ENCODE assay signal across 1 cellular context in the genomic region with DNA sequence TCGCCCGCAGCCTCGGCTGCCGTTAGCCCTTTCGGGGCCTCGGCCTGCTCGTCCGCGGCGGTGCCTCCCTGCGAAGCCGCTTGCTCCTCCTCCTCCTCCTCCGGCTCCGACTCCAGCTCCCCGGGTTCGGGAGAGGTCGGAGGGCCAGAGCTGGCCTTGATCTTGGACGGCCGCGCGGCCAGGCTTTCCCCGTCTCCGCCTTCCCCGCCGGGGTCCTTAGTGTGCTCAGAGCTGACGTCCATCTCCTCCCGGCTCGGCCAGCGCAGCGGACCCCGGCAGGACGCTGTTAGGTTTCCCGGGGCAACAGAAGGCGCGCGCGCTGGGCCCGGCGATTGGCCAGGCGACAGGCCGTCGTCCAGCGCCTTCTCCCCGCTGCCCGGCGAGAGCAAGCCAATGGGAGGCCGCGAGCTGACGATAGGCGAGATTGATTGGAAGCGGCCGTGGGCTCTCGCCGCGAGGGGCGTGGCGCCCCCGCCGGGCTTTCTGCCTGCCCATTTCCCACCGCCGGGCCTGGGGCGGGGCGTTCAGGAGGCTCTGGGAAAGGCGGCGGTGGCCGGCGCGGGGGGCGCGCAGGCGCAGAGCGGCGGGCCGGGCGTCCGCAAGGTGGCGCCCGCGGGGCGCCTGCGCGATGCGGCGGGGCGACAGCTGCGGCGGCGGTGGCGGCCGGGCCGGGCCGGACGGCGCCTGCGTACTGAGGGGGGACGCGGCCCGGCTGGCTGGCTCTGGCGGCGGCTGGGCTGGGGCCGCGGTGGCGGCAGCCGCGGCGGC.
TF ChIP-seq lines count a peak whose summit lies in the region.

A gene with protein sequence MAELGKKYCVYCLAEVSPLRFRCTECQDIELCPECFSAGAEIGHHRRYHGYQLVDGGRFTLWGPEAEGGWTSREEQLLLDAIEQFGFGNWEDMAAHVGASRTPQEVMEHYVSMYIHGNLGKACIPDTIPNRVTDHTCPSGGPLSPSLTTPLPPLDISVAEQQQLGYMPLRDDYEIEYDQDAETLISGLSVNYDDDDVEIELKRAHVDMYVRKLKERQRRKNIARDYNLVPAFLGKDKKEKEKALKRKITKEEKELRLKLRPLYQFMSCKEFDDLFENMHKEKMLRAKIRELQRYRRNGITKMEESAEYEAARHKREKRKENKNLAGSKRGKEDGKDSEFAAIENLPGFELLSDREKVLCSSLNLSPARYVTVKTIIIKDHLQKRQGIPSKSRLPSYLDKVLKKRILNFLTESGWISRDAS (plus strand): TSS at position 676 of the 768 bp plus-strand sequence. CDS start 208 bp downstream, outside the sequence.

TF ChIP-seq in HepG2, 621 proteins besides CTCF, POLR2A, EP300 and RAD21 (continued from another document and continues in another):
- TF ChIP-seq, protein P1, sequence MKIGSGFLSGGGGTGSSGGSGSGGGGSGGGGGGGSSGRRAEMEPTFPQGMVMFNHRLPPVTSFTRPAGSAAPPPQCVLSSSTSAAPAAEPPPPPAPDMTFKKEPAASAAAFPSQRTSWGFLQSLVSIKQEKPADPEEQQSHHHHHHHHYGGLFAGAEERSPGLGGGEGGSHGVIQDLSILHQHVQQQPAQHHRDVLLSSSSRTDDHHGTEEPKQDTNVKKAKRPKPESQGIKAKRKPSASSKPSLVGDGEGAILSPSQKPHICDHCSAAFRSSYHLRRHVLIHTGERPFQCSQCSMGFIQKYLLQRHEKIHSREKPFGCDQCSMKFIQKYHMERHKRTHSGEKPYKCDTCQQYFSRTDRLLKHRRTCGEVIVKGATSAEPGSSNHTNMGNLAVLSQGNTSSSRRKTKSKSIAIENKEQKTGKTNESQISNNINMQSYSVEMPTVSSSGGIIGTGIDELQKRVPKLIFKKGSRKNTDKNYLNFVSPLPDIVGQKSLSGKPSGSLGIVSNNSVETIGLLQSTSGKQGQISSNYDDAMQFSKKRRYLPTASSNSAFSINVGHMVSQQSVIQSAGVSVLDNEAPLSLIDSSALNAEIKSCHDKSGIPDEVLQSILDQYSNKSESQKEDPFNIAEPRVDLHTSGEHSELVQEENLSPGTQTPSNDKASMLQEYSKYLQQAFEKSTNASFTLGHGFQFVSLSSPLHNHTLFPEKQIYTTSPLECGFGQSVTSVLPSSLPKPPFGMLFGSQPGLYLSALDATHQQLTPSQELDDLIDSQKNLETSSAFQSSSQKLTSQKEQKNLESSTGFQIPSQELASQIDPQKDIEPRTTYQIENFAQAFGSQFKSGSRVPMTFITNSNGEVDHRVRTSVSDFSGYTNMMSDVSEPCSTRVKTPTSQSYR (CRISPR knock-in tag; IDR thresholded peaks at IDR 0.05; ENCODE audit: borderline replicate concordance) = no peak
- TF ChIP-seq KDM3A (CRISPR knock-in tag; IDR thresholded peaks at IDR 0.05; ENCODE audit: low read depth) = no peak
- TF ChIP-seq, protein P2, sequence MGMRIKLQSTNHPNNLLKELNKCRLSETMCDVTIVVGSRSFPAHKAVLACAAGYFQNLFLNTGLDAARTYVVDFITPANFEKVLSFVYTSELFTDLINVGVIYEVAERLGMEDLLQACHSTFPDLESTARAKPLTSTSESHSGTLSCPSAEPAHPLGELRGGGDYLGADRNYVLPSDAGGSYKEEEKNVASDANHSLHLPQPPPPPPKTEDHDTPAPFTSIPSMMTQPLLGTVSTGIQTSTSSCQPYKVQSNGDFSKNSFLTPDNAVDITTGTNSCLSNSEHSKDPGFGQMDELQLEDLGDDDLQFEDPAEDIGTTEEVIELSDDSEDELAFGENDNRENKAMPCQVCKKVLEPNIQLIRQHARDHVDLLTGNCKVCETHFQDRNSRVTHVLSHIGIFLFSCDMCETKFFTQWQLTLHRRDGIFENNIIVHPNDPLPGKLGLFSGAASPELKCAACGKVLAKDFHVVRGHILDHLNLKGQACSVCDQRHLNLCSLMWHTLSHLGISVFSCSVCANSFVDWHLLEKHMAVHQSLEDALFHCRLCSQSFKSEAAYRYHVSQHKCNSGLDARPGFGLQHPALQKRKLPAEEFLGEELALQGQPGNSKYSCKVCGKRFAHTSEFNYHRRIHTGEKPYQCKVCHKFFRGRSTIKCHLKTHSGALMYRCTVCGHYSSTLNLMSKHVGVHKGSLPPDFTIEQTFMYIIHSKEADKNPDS (CRISPR knock-in tag; IDR thresholded peaks at IDR 0.05) = no peak
- no peak for TF ChIP-seq YY1 (IDR thresholded peaks at IDR 0.05; ENCODE audit: insufficient read depth, insufficient replicate concordance, low read depth, low read length)
- TF ChIP-seq, protein P3, sequence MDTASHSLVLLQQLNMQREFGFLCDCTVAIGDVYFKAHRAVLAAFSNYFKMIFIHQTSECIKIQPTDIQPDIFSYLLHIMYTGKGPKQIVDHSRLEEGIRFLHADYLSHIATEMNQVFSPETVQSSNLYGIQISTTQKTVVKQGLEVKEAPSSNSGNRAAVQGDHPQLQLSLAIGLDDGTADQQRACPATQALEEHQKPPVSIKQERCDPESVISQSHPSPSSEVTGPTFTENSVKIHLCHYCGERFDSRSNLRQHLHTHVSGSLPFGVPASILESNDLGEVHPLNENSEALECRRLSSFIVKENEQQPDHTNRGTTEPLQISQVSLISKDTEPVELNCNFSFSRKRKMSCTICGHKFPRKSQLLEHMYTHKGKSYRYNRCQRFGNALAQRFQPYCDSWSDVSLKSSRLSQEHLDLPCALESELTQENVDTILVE (CRISPR knock-in tag; IDR thresholded peaks at IDR 0.05) = no peak
- no peak for TF ChIP-seq IKZF4 (CRISPR knock-in tag; IDR thresholded peaks at IDR 0.05; ENCODE audit: borderline replicate concordance, low read depth, not compliant biosample characterization)
- TF ChIP-seq MTA3 (CRISPR knock-in tag; IDR thresholded peaks at IDR 0.05) = no peak
- no peak; the same call in 1 of the 2 replicates for TF ChIP-seq ZNF430 (CRISPR knock-in tag; IDR thresholded peaks at IDR 0.05)
- TF ChIP-seq, protein P4, sequence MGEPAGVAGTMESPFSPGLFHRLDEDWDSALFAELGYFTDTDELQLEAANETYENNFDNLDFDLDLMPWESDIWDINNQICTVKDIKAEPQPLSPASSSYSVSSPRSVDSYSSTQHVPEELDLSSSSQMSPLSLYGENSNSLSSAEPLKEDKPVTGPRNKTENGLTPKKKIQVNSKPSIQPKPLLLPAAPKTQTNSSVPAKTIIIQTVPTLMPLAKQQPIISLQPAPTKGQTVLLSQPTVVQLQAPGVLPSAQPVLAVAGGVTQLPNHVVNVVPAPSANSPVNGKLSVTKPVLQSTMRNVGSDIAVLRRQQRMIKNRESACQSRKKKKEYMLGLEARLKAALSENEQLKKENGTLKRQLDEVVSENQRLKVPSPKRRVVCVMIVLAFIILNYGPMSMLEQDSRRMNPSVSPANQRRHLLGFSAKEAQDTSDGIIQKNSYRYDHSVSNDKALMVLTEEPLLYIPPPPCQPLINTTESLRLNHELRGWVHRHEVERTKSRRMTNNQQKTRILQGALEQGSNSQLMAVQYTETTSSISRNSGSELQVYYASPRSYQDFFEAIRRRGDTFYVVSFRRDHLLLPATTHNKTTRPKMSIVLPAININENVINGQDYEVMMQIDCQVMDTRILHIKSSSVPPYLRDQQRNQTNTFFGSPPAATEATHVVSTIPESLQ (CRISPR knock-in tag; conservative IDR thresholded peaks at IDR 0.05) = no peak
- peak; percentile 41; the same call in 1 of the 2 replicates for TF ChIP-seq RXRA (CRISPR knock-in tag; IDR thresholded peaks at IDR 0.05)
- no peak for TF ChIP-seq FOSL1 (CRISPR knock-in tag; IDR thresholded peaks at IDR 0.05; ENCODE audit: borderline replicate concordance)
- no peak for TF ChIP-seq XBP1 (CRISPR knock-in tag; IDR thresholded peaks at IDR 0.05)
- TF ChIP-seq BORCS8-MEF2B (CRISPR knock-in tag; IDR thresholded peaks at IDR 0.05) = 0 out of 2 replicates have a peak, but pooled peaks have one; percentile 44
- TF ChIP-seq CBX1 (IDR thresholded peaks at IDR 0.05; ENCODE audit: low read depth) = no peak
- TF ChIP-seq ARID2 (CRISPR knock-in tag; IDR thresholded peaks at IDR 0.05; ENCODE audit: borderline replicate concordance) = no peak
- TF ChIP-seq SIX4 (CRISPR knock-in tag; IDR thresholded peaks at IDR 0.05) = no peak
- no peak for TF ChIP-seq DMAP1 (CRISPR knock-in tag; IDR thresholded peaks at IDR 0.05)
- no peak for TF ChIP-seq NFE2L2 (IDR thresholded peaks at IDR 0.05; ENCODE audit: low read length)
- no peak for TF ChIP-seq EZH2 (conservative IDR thresholded peaks at IDR 0.05; ENCODE audit: low read depth, low read length)
- no peak for TF ChIP-seq ZNF780A (CRISPR knock-in tag; IDR thresholded peaks at IDR 0.05)
- TF ChIP-seq TMF1 (CRISPR knock-in tag; IDR thresholded peaks at IDR 0.05; ENCODE audit: low read depth) = no peak
- no peak for TF ChIP-seq ELF1 (CRISPR knock-in tag; IDR thresholded peaks at IDR 0.05)
- TF ChIP-seq, protein P5, sequence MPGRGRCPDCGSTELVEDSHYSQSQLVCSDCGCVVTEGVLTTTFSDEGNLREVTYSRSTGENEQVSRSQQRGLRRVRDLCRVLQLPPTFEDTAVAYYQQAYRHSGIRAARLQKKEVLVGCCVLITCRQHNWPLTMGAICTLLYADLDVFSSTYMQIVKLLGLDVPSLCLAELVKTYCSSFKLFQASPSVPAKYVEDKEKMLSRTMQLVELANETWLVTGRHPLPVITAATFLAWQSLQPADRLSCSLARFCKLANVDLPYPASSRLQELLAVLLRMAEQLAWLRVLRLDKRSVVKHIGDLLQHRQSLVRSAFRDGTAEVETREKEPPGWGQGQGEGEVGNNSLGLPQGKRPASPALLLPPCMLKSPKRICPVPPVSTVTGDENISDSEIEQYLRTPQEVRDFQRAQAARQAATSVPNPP (CRISPR knock-in tag; IDR thresholded peaks at IDR 0.05) = no peak
- no peak for TF ChIP-seq KDM6A (CRISPR knock-in tag; IDR thresholded peaks at IDR 0.05; ENCODE audit: low read depth)
- no peak for TF ChIP-seq TOE1 (CRISPR knock-in tag; IDR thresholded peaks at IDR 0.05)
- TF ChIP-seq ZNF687 (CRISPR knock-in tag; IDR thresholded peaks at IDR 0.05) = peak; percentile 74
- TF ChIP-seq BCL6 (CRISPR knock-in tag; IDR thresholded peaks at IDR 0.05) = no peak
- TF ChIP-seq ZMAT5 (CRISPR knock-in tag; IDR thresholded peaks at IDR 0.05; ENCODE audit: borderline replicate concordance, low read depth) = no peak
- no peak for TF ChIP-seq ZNF275 (CRISPR knock-in tag; IDR thresholded peaks at IDR 0.05; ENCODE audit: borderline replicate concordance)
- TF ChIP-seq ZNF709 (CRISPR knock-in tag; IDR thresholded peaks at IDR 0.05) = 0 out of 2 replicates have a peak, but pooled peaks have one; percentile 25
- no peak for TF ChIP-seq GATAD2A (CRISPR knock-in tag; IDR thresholded peaks at IDR 0.05)
- TF ChIP-seq ZNF530 (CRISPR knock-in tag; IDR thresholded peaks at IDR 0.05; ENCODE audit: low read depth) = no peak
- no peak for TF ChIP-seq CERS6 (CRISPR knock-in tag; IDR thresholded peaks at IDR 0.05)
- TF ChIP-seq FOXM1 (CRISPR knock-in tag; IDR thresholded peaks at IDR 0.05) = no peak
- no peak for TF ChIP-seq PHF5A (CRISPR knock-in tag; IDR thresholded peaks at IDR 0.05; ENCODE audit: low read depth, unreplicated experiment)
- TF ChIP-seq ZNF558 (CRISPR knock-in tag; IDR thresholded peaks at IDR 0.05; ENCODE audit: borderline replicate concordance) = no peak
- TF ChIP-seq ZBTB7A (CRISPR knock-in tag; IDR thresholded peaks at IDR 0.05) = no peak
